In genomic region chr12:6903712-6904111, GRCh38 we compare ENCODE assay signal across 17 cellular contexts. TPM values are rescaled to one million over a fixed set of nuclear protein-coding genes. Genes with fewer than 3 reads are reported as not detected.
DNase-seq lines count a peak whose midpoint lies in the region; ATAC-seq and TF ChIP-seq lines count a peak whose summit lies in the region.
"Had no signal": no experiment of that assay in that cellular context is flagged by ENCODE, and none has a peak within 500 bp of the region (broad histone marks: within the 10 kb centered on the region; RNA-seq: fewer than 3 reads in every experiment).

No MANE protein-coding gene starts in this region.

- no peaks in the 10 kb centered on the region for H3F3A ChIP-seq in OCI-LY1 (ENCODE audit: insufficient read depth, low read length)

- H3K4me2 ChIP-seq in OCI-LY1 (ENCODE audit: low read length) (peak overlapping the region; percentile 98), osteoblast (ENCODE audit: insufficient read depth, low read length) (no peak overlapping the region)

- no peak for ATAC-seq in GM18505 (IDR thresholded peaks at IDR 0.05; ENCODE audit: unreplicated experiment)

- H3K27ac ChIP-seq in OCI-LY1 (ENCODE audit: low read depth, low read length, poor library complexity, severe bottlenecking) (no peak overlapping the region), osteoblast (ENCODE audit: low read depth, low read length) (no peak overlapping the region)

- peak overlapping the region; percentile 8 for H3K27ac Mint-ChIP-seq in T-helper 1 cell treated with Interleukin-12 subunit alpha and Interleukin-12 subunit beta and Interleukin-4 antibody, amounts not matched to agents 30 μg/mL and 1 μg/mL, for 36 hours
- H3K27ac Mint-ChIP-seq in chondrocyte (ENCODE audit: unreplicated experiment), result peak overlapping the region; percentile 45

- H3K9me3 ChIP-seq in OCI-LY1 (ENCODE audit: low read length) (no peaks in the 10 kb centered on the region), osteoblast (ENCODE audit: low read depth, low read length) (no peaks in the 10 kb centered on the region)
- H3K9me3 ChIP-seq: adrenal gland, HAP-1, upper lobe of left lung had no signal

- no peaks in the 10 kb centered on the region for H3K36me3 Mint-ChIP-seq in T-helper 1 cell treated with Interleukin-12 subunit alpha and Interleukin-12 subunit beta and Interleukin-4 antibody, amounts not matched to agents 30 μg/mL and 1 μg/mL, for 36 hours (ENCODE audit: low read depth)
- H3K36me3 Mint-ChIP-seq in chondrocyte (ENCODE audit: low read depth), result no peaks in the 10 kb centered on the region

- H3K9me2 ChIP-seq in OCI-LY1 (ENCODE audit: low read depth, low read length), result no peaks in the 10 kb centered on the region

- H3K27me3 ChIP-seq in OCI-LY1 (ENCODE audit: insufficient read depth, low read length) (no peaks in the 10 kb centered on the region), osteoblast (ENCODE audit: insufficient read depth, low read length) (no peaks in the 10 kb centered on the region)
- H3K27me3 ChIP-seq: adrenal gland, upper lobe of left lung had no signal

- H3K9me3 Mint-ChIP-seq in T-helper 1 cell treated with Interleukin-12 subunit alpha and Interleukin-12 subunit beta and Interleukin-4 antibody, amounts not matched to agents 30 μg/mL and 1 μg/mL, for 36 hours, result no peaks in the 10 kb centered on the region
- no peaks in the 10 kb centered on the region for H3K9me3 Mint-ChIP-seq in chondrocyte (ENCODE audit: low read depth)

- TF ChIP-seq CTCF in OCI-LY1 (IDR thresholded peaks at IDR 0.05; ENCODE audit: low read length) (no peak), chondrocyte (IDR thresholded peaks at IDR 0.05) (no peak), osteoblast (IDR thresholded peaks at IDR 0.05; ENCODE audit: extremely low read depth, low read depth, low read length) (no peak)

- H4K20me1 ChIP-seq in OCI-LY1 (ENCODE audit: insufficient read depth, low read length) (no peaks in the 10 kb centered on the region), osteoblast (ENCODE audit: insufficient read depth, low read length) (no peaks in the 10 kb centered on the region)

- H2AFZ ChIP-seq in OCI-LY1 (ENCODE audit: low read length), result peak overlapping the region; percentile 60; the same call in 1 of the 2 replicates
- peak overlapping the region; percentile 100 for H2AFZ ChIP-seq in osteoblast (ENCODE audit: low read length)

- H3K4me3 Mint-ChIP-seq in T-helper 1 cell treated with Interleukin-12 subunit alpha and Interleukin-12 subunit beta and Interleukin-4 antibody, amounts not matched to agents 30 μg/mL and 1 μg/mL, for 36 hours, result no peak overlapping the region
- no peak overlapping the region for H3K4me3 Mint-ChIP-seq in chondrocyte (ENCODE audit: unreplicated experiment)

- TF ChIP-seq POLR2A in GM18505 (IDR thresholded peaks at IDR 0.05; ENCODE audit: borderline replicate concordance, extremely low read depth, insufficient read depth, insufficient read length), result no peak

- H3K27me3 Mint-ChIP-seq in T-helper 1 cell treated with Interleukin-12 subunit alpha and Interleukin-12 subunit beta and Interleukin-4 antibody, amounts not matched to agents 30 μg/mL and 1 μg/mL, for 36 hours (ENCODE audit: low read depth), result no peaks in the 10 kb centered on the region
- no peaks in the 10 kb centered on the region for H3K27me3 Mint-ChIP-seq in chondrocyte (ENCODE audit: low read depth)
- H3K27me3 Mint-ChIP-seq: progenitor cell of endocrine pancreas had no signal

- no peak overlapping the region for H3K9ac ChIP-seq in OCI-LY1 (ENCODE audit: low read length)

- H3K36me3 ChIP-seq in OCI-LY1 (ENCODE audit: insufficient read depth, low read length) (no peaks in the 10 kb centered on the region), osteoblast (ENCODE audit: insufficient read depth, low read length) (no peaks in the 10 kb centered on the region)
- H3K36me3 ChIP-seq: adrenal gland, HAP-1 had no signal

- H3K4me1 ChIP-seq in OCI-LY1 (ENCODE audit: insufficient read depth, low read length, severe bottlenecking) (peaks cover 24% of the 10 kb centered on the region), osteoblast (ENCODE audit: insufficient read depth, low read length) (peaks cover 10% of the 10 kb centered on the region)

- peaks cover 4% of the 10 kb centered on the region for H3K4me1 Mint-ChIP-seq in T-helper 1 cell treated with Interleukin-12 subunit alpha and Interleukin-12 subunit beta and Interleukin-4 antibody, amounts not matched to agents 30 μg/mL and 1 μg/mL, for 36 hours (ENCODE audit: low read depth)
- H3K4me1 Mint-ChIP-seq in chondrocyte (ENCODE audit: low read depth), result no peaks in the 10 kb centered on the region

- no peak for DNase-seq in T-helper 1 cell
- no peak for DNase-seq in chondrocyte (ENCODE audit: low spot score)
- no peak for DNase-seq in osteoblast (ENCODE audit: insufficient read length, low spot score, missing footprints)
- DNase-seq in hypothalamus (lab: John Stamatoyannopoulos, UW), result no peak
- DNase-seq in NCI-H510A (lab: John Stamatoyannopoulos, UW), result no peak
- DNase-seq: activated CD4-positive, alpha-beta T cell treated with anti-CD3 and anti-CD28 coated beads for 1 hour; activated T-cell treated with anti-CD3 and anti-CD28 coated beads, Interleukin-2, amount 50 U/mL, for 1 hour; adrenal gland; DMS79 treated with DMSO at 0.1 percent for 48 hours; mesendoderm; NCI-H1436 treated with DMSO at 0.1 percent for 48 hours; upper lobe of left lung had no signal

- H3K79me2 ChIP-seq in OCI-LY1 (ENCODE audit: insufficient read depth, low read length) (no peaks in the 10 kb centered on the region), osteoblast (ENCODE audit: insufficient read depth, low read length) (no peaks in the 10 kb centered on the region)

- H3K4me3 ChIP-seq in OCI-LY1 (ENCODE audit: low read depth, low read length, poor library complexity, severe bottlenecking) (no peak overlapping the region), osteoblast (ENCODE audit: insufficient read depth, low read length) (no peak overlapping the region)

RNA-seq across cellular contexts. Expression of gene LRRC23, which starts 0.9 kb away (rescaled TPM):
- total RNA-seq in chondrocyte (6.3 to 9.3 TPM (median 7.6 TPM) in 3 replicates), osteoblast (7.1 and 7.6 TPM in 2 replicates)

RNA-seq across cellular contexts. Expression of gene ENO2, which starts 10.7 kb away (rescaled TPM):
- total RNA-seq in chondrocyte (22.2 to 60.8 TPM (median 58.6 TPM) in 3 replicates), osteoblast (8.5 and 13.4 TPM in 2 replicates)

RNA-seq across cellular contexts. Expression of gene ATN1, which starts 24.0 kb away (rescaled TPM):
- total RNA-seq in chondrocyte (103 to 110 TPM (median 106 TPM) in 3 replicates), osteoblast (10.3 and 14.1 TPM in 2 replicates)

RNA-seq across cellular contexts. Expression of gene SPSB2, which starts 30.6 kb away (rescaled TPM):
- total RNA-seq in chondrocyte, result 7.6 to 11.8 TPM (median 7.9 TPM) in 3 replicates
- total RNA-seq in osteoblast, result 11.5 and 11.9 TPM in 2 replicates

RNA-seq across cellular contexts. Expression of gene TPI1, which starts 36.4 kb away (rescaled TPM):
- 430 to 562 TPM (median 551 TPM) in 3 replicates for total RNA-seq in chondrocyte
- total RNA-seq in osteoblast, result 385 and 553 TPM in 2 replicates
